Comparison of ENCODE assay signal across 28 cellular contexts in genomic region chr2:159196393-159196925, GRCh38.
"Had no signal": no experiment of that assay in that cellular context is flagged by ENCODE, and none has a peak within 500 bp of the region (broad histone marks: within the 10 kb centered on the region; RNA-seq: fewer than 3 reads in every experiment).

No MANE protein-coding gene starts in this region.

- H3K4me1 ChIP-seq: suprapubic skin, uterus had no signal

- ATAC-seq: activated CD8-positive, alpha-beta T cell treated with anti-CD3 and anti-CD28 coated beads for 36 hours; activated naive CD8-positive, alpha-beta T cell treated with anti-CD3 and anti-CD28 coated beads, Interleukin-2, amount 50 U/mL, for 24 hours; stimulated activated memory B cell treated with anti-CD40 and anti-IgM and Interleukin-4, amounts not matched to agents 10 μg/mL and 1 μg/mL and 100 μg/mL, for 72 hours had no signal

- H3K4me2 ChIP-seq: hepatocyte had no signal

- DNase-seq: activated B cell treated with CpG ODN at 0.5 μM for 24 hours; activated CD4-positive, alpha-beta T cell treated with anti-CD3 and anti-CD28 coated beads, Interleukin-2, amount 50 U/mL, for 1 hour; activated CD8-positive, alpha-beta T cell treated with anti-CD3 and anti-CD28 coated beads for 36 hours; activated naive CD8-positive, alpha-beta T cell treated with anti-CD3 and anti-CD28 coated beads, Interleukin-2, amount 50 U/mL, for 24 hours; activated T-cell treated with anti-CD3 and anti-CD28 coated beads, Interleukin-2, amount 50 U/mL, for 48 hours; endodermal cell; esophagus squamous epithelium; islet precursor cell; ovary; sigmoid colon; small intestine; stimulated activated CD4-positive, alpha-beta T cell treated with anti-CD3 and anti-CD28 coated beads, Interleukin-1b, Interleukin-23, amount 100 ng/mL, for 48 hours; stimulated activated CD4-positive, alpha-beta T cell treated with anti-CD3 and anti-CD28 coated beads, Interleukin-4, amount 100 ng/mL, for 4 hours; stimulated activated CD8-positive, alpha-beta memory T cell treated with anti-CD3 and anti-CD28 coated beads, Interleukin-4, amount 100 ng/mL, for 48 hours; T-helper 1 cell; transverse colon; uterus had no signal

- H3K4me3 Mint-ChIP-seq: activated B cell treated with CpG ODN at 0.5 μM for 24 hours; activated CD8-positive, alpha-beta T cell treated with anti-CD3 and anti-CD28 coated beads for 36 hours; activated naive CD4-positive, alpha-beta T cell treated with anti-CD3 and anti-CD28 coated beads, Interleukin-2, amount 50 U/mL, for 24 hours; activated naive CD8-positive, alpha-beta T cell treated with anti-CD3 and anti-CD28 coated beads, Interleukin-2, amount 50 U/mL, for 24 hours; central memory CD8-positive, alpha-beta T cell; dendritic cell treated with granulocyte-macrophage colony-stimulating factor and Interleukin-4, amounts not matched to agents 40 ng/mL and 50 ng/mL, for 4 days; endodermal cell; memory B cell; nephron; stimulated activated memory B cell treated with anti-CD40 and anti-IgM and Interleukin-4, amounts not matched to agents 10 μg/mL and 1 μg/mL and 100 μg/mL, for 72 hours; T-helper 2 cell treated with Interferon-gamma antibody and Interleukin-4, amounts not matched to agents 5 μg/mL and 100 μg/mL, for 36 hours had no signal

- H3K27ac Mint-ChIP-seq: activated B cell treated with CpG ODN at 0.5 μM for 24 hours; activated CD8-positive, alpha-beta T cell treated with anti-CD3 and anti-CD28 coated beads for 36 hours; activated naive CD4-positive, alpha-beta T cell treated with anti-CD3 and anti-CD28 coated beads, Interleukin-2, amount 50 U/mL, for 24 hours; activated naive CD8-positive, alpha-beta T cell treated with anti-CD3 and anti-CD28 coated beads, Interleukin-2, amount 50 U/mL, for 24 hours; activated T-helper 2 cell treated with anti-CD3 and anti-CD28 coated beads, Interferon-gamma antibody, Interleukin-2, Interleukin-4, amounts not matched to agents 10 μg/mL and 5 μg/mL and 100 μg/mL, durations not matched to agents 14 hours and 24 hours and 36 hours; dendritic cell treated with granulocyte-macrophage colony-stimulating factor and Interleukin-4, amounts not matched to agents 40 ng/mL and 50 ng/mL, for 4 days; memory B cell; progenitor cell of endocrine pancreas; stimulated activated memory B cell treated with anti-CD40 and anti-IgM and Interleukin-4, amounts not matched to agents 10 μg/mL and 1 μg/mL and 100 μg/mL, for 72 hours; T-helper 2 cell treated with Interferon-gamma antibody and Interleukin-4, amounts not matched to agents 5 μg/mL and 100 μg/mL, for 36 hours had no signal

- H3K27ac ChIP-seq: esophagus squamous epithelium, hepatocyte, ovary, sigmoid colon, suprapubic skin, transverse colon had no signal

- H3K36me3 ChIP-seq: ovary, uterus had no signal

- H3K4me3 ChIP-seq: esophagus squamous epithelium, hepatocyte, ovary, sigmoid colon, suprapubic skin, transverse colon, uterus had no signal

- H3K36me3 Mint-ChIP-seq: activated naive CD4-positive, alpha-beta T cell treated with anti-CD3 and anti-CD28 coated beads, Interleukin-2, amount 50 U/mL, for 24 hours; memory B cell; stimulated activated memory B cell treated with anti-CD40 and anti-IgM and Interleukin-4, amounts not matched to agents 10 μg/mL and 1 μg/mL and 100 μg/mL, for 72 hours had no signal

- H3K9me3 ChIP-seq: esophagus squamous epithelium, ovary, sigmoid colon, suprapubic skin, transverse colon, uterus had no signal

- H3K27me3 Mint-ChIP-seq: activated CD8-positive, alpha-beta T cell treated with anti-CD3 and anti-CD28 coated beads for 36 hours; activated naive CD4-positive, alpha-beta T cell treated with anti-CD3 and anti-CD28 coated beads, Interleukin-2, amount 50 U/mL, for 24 hours; activated naive CD8-positive, alpha-beta T cell treated with anti-CD3 and anti-CD28 coated beads, Interleukin-2, amount 50 U/mL, for 24 hours; central memory CD8-positive, alpha-beta T cell; dendritic cell treated with granulocyte-macrophage colony-stimulating factor and Interleukin-4, amounts not matched to agents 40 ng/mL and 50 ng/mL, for 4 days; progenitor cell of endocrine pancreas had no signal

- H2AFZ ChIP-seq: hepatocyte had no signal

- H3K79me2 ChIP-seq: hepatocyte had no signal

- H3K9me3 Mint-ChIP-seq: activated B cell treated with CpG ODN at 0.5 μM for 24 hours; activated CD8-positive, alpha-beta T cell treated with anti-CD3 and anti-CD28 coated beads for 36 hours; activated naive CD4-positive, alpha-beta T cell treated with anti-CD3 and anti-CD28 coated beads, Interleukin-2, amount 50 U/mL, for 24 hours; activated naive CD8-positive, alpha-beta T cell treated with anti-CD3 and anti-CD28 coated beads, Interleukin-2, amount 50 U/mL, for 24 hours; activated T-helper 2 cell treated with anti-CD3 and anti-CD28 coated beads, Interferon-gamma antibody, Interleukin-2, Interleukin-4, amounts not matched to agents 10 μg/mL and 5 μg/mL and 100 μg/mL, durations not matched to agents 14 hours and 24 hours and 36 hours; central memory CD8-positive, alpha-beta T cell; dendritic cell treated with granulocyte-macrophage colony-stimulating factor and Interleukin-4, amounts not matched to agents 40 ng/mL and 50 ng/mL, for 4 days; endodermal cell; memory B cell; nephron; stimulated activated memory B cell treated with anti-CD40 and anti-IgM and Interleukin-4, amounts not matched to agents 10 μg/mL and 1 μg/mL and 100 μg/mL, for 72 hours; T-helper 2 cell treated with Interferon-gamma antibody and Interleukin-4, amounts not matched to agents 5 μg/mL and 100 μg/mL, for 36 hours had no signal

- H3K27me3 ChIP-seq: esophagus squamous epithelium, hepatocyte, ovary, sigmoid colon, suprapubic skin, transverse colon, uterus had no signal
